ENCODE assay signal across 26 cellular contexts in the genomic region with DNA sequence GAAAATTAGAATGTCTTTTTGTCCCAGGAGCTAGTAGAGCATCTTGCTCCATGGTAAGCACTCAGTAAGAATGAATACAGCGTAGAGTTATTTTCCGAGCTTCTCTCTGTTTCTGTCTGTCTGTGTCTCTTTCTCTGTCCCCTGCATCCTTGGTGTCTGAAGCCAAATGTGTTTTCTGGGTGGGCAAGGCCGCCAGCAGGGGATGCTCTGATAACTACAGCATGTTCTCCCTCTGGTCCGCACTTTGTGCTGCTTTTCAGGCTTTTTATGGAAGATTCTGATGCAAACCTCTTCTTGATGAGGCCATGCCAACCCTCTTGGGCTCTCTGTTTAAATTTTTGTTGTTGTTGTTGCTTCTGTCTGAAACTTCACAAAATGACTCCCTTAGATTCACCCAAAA.
A peak's percentile ranks its signal among the peaks of the same experiment; 100 is the strongest.
DNase-seq lines count a peak whose midpoint lies in the region; ATAC-seq and TF ChIP-seq lines count a peak whose summit lies in the region.
"Had no signal": no experiment of that assay in that cellular context is flagged by ENCODE, and none has a peak within 500 bp of the region (broad histone marks: within the 10 kb centered on the region; RNA-seq: fewer than 3 reads in every experiment).

No MANE protein-coding gene starts in this region.

- H2BK12ac ChIP-seq in mesenchymal stem cell (ENCODE audit: low read length in 2 of 2), result no peak overlapping the region

- H2AK5ac ChIP-seq in mesenchymal stem cell (ENCODE audit: low read length, severe bottlenecking), result no peak overlapping the region

- no peak overlapping the region for H4K91ac ChIP-seq in mesenchymal stem cell (ENCODE audit: low read length)

- H3K9me3 Mint-ChIP-seq in GM23338 (peaks cover 9% of the 10 kb centered on the region), WTC11 (peaks cover 3% of the 10 kb centered on the region)

- POLR2A ChIA-PET in WTC11 (lab: Charles Lee), result no interaction called here

- no peaks in the 10 kb centered on the region for H4K20me1 ChIP-seq in GM23338 (replicated peaks; ENCODE audit: insufficient read depth)

- H3K9me3 ChIP-seq in BE2C (no peaks in the 10 kb centered on the region), mesenchymal stem cell (ENCODE audit: control insufficient read depth, low read length) (peaks cover 6% of the 10 kb centered on the region)
- H3K9me3 ChIP-seq: body of pancreas, psoas muscle, sigmoid colon had no signal

- TF ChIP-seq CTCF in BE2C (IDR thresholded peaks at IDR 0.05; ENCODE audit: low read depth, low read length) (peak; percentile 33), GM23338 (conservative IDR thresholded peaks at IDR 0.05; ENCODE audit: low read depth in 2 of 2) (peak; percentile 30 to 62), WTC11 (IDR thresholded peaks at IDR 0.05) (no peak)

- 99% methylated on average over 4 of the region's 4 CpGs for WGBS in mesenchymal stem cell

- H3K27ac Mint-ChIP-seq in GM23338 (no peak overlapping the region), WTC11 (no peak overlapping the region; the same call in 1 of the 2 replicates)
- H3K27ac Mint-ChIP-seq: activated naive CD8-positive, alpha-beta T cell treated with anti-CD3 and anti-CD28 coated beads, Interleukin-2, amount 50 U/mL, for 24 hours; dendritic cell treated with granulocyte-macrophage colony-stimulating factor and Interleukin-4, amounts not matched to agents 40 ng/mL and 50 ng/mL, for 4 days; naive thymus-derived CD8-positive, alpha-beta T cell had no signal

- H3K4me1 ChIP-seq in BE2C (no peaks in the 10 kb centered on the region; the same call in 1 of the 2 replicates), GM23338 (ENCODE audit: insufficient read depth) (no peaks in the 10 kb centered on the region), mesenchymal stem cell (ENCODE audit: control insufficient read depth, insufficient read depth, low read depth, low read length) (peaks cover 13% of the 10 kb centered on the region)
- H3K4me1 ChIP-seq: body of pancreas, heart left ventricle, psoas muscle, sigmoid colon, tibial artery had no signal

- H3K18ac ChIP-seq in mesenchymal stem cell (ENCODE audit: low read depth in 1 of 2, low read length in 2 of 2), result peak overlapping the region in 1 of 2 experiments; percentile 28

- ATAC-seq in GM23338, result peak; percentile 28; the same call in 1 of the 3 replicates
- peak; percentile 41 for ATAC-seq in WTC11
- ATAC-seq: activated naive CD8-positive, alpha-beta T cell treated with anti-CD3 and anti-CD28 coated beads, Interleukin-2, amount 50 U/mL, for 24 hours; body of pancreas; heart left ventricle; naive thymus-derived CD8-positive, alpha-beta T cell; psoas muscle had no signal

- H3K79me1 ChIP-seq in mesenchymal stem cell (replicated peaks; ENCODE audit: low read length, poor library complexity, severe bottlenecking), result no peaks in the 10 kb centered on the region

- H3K27me3 ChIP-seq in BE2C (no peaks in the 10 kb centered on the region), GM23338 (ENCODE audit: insufficient read depth) (no peaks in the 10 kb centered on the region), mesenchymal stem cell (ENCODE audit: control insufficient read depth in 1 of 2, insufficient read depth in 1 of 2, low read length in 2 of 2) (no peaks in the 10 kb centered on the region)
- H3K27me3 ChIP-seq: body of pancreas, heart left ventricle, sigmoid colon had no signal

- no peak overlapping the region for H2BK5ac ChIP-seq in mesenchymal stem cell (ENCODE audit: low read depth, low read length, poor library complexity, severe bottlenecking)

- CTCF ChIA-PET in WTC11 (lab: Charles Lee), result interaction anchor here (0.6 to 1.5 kb wide), 5 partner anchors 53 to 140 kb away, joined by 3 to 10 read pairs (median 5); no protein-coding TSS in a partner anchor

- H3K4me3 Mint-ChIP-seq in GM23338 (no peak overlapping the region), WTC11 (no peak overlapping the region)
- H3K4me3 Mint-ChIP-seq: activated naive CD8-positive, alpha-beta T cell treated with anti-CD3 and anti-CD28 coated beads, Interleukin-2, amount 50 U/mL, for 24 hours; dendritic cell treated with granulocyte-macrophage colony-stimulating factor and Interleukin-4, amounts not matched to agents 40 ng/mL and 50 ng/mL, for 4 days; naive thymus-derived CD8-positive, alpha-beta T cell had no signal

- H2BK120ac ChIP-seq in mesenchymal stem cell (ENCODE audit: low read depth, low read length), result no peak overlapping the region

- H3K4me1 Mint-ChIP-seq in GM23338 (peaks cover 7% of the 10 kb centered on the region), WTC11 (peaks cover 13% of the 10 kb centered on the region)
- H3K4me1 Mint-ChIP-seq: activated naive CD8-positive, alpha-beta T cell treated with anti-CD3 and anti-CD28 coated beads, Interleukin-2, amount 50 U/mL, for 24 hours; naive thymus-derived CD8-positive, alpha-beta T cell had no signal

- no peaks in the 10 kb centered on the region for H3F3A ChIP-seq in GM23338 (replicated peaks; ENCODE audit: low read depth)

- H3K4me3 ChIP-seq in BE2C (ENCODE audit: low read depth, low read length) (no peak overlapping the region), GM23338 (no peak overlapping the region), mesenchymal stem cell (ENCODE audit: insufficient read depth in 1 of 2, low read depth in 1 of 2, low read length in 2 of 2) (no peak overlapping the region)
- H3K4me3 ChIP-seq: body of pancreas, heart left ventricle, psoas muscle, sigmoid colon, tibial artery had no signal

- H3K14ac ChIP-seq in mesenchymal stem cell (ENCODE audit: low read length in 2 of 2), result no peak overlapping the region

- H3K27ac ChIP-seq in GM23338 (ENCODE audit: low read depth) (no peak overlapping the region), mesenchymal stem cell (ENCODE audit: low read length, poor library complexity, severe bottlenecking) (no peak overlapping the region)
- H3K27ac ChIP-seq: body of pancreas, heart left ventricle, psoas muscle, sigmoid colon, tibial artery had no signal

- H3K27me3 Mint-ChIP-seq in GM23338 (ENCODE audit: insufficient read depth, low read depth, poor library complexity), result peaks cover 4% of the 10 kb centered on the region
- no peaks in the 10 kb centered on the region for H3K27me3 Mint-ChIP-seq in WTC11 (ENCODE audit: low read depth)
- H3K27me3 Mint-ChIP-seq: activated naive CD8-positive, alpha-beta T cell treated with anti-CD3 and anti-CD28 coated beads, Interleukin-2, amount 50 U/mL, for 24 hours; dendritic cell treated with granulocyte-macrophage colony-stimulating factor and Interleukin-4, amounts not matched to agents 40 ng/mL and 50 ng/mL, for 4 days; naive thymus-derived CD8-positive, alpha-beta T cell had no signal

- no peak overlapping the region for H3K23ac ChIP-seq in mesenchymal stem cell (ENCODE audit: low read length in 2 of 2)

- H3K36me3 ChIP-seq in BE2C (no peaks in the 10 kb centered on the region), GM23338 (ENCODE audit: insufficient read depth) (no peaks in the 10 kb centered on the region; the same call in 1 of the 2 replicates), mesenchymal stem cell (ENCODE audit: control insufficient read depth in 1 of 2, insufficient read depth in 2 of 2, low read depth in 1 of 2, low read length in 2 of 2) (peaks cover 0 to 7% of the 10 kb centered on the region in 2 experiments)
- H3K36me3 ChIP-seq: heart left ventricle, sigmoid colon, tibial artery had no signal

- H3K4me2 ChIP-seq in GM23338, result no peak overlapping the region
- no peak overlapping the region for H3K4me2 ChIP-seq in mesenchymal stem cell (ENCODE audit: low read length, poor library complexity, severe bottlenecking)

- peak overlapping the region; percentile 88 for H3K9ac ChIP-seq in mesenchymal stem cell (ENCODE audit: low read length)

- no peak overlapping the region for H3K4ac ChIP-seq in mesenchymal stem cell (ENCODE audit: low read depth in 1 of 2, low read length in 2 of 2)

- H2BK15ac ChIP-seq in mesenchymal stem cell (ENCODE audit: low read depth, poor library complexity, severe bottlenecking), result no peak overlapping the region

- H4K8ac ChIP-seq in mesenchymal stem cell (ENCODE audit: low read length), result no peak overlapping the region

- peaks cover 3% of the 10 kb centered on the region; the same call in 1 of the 2 replicates for H3K9me2 ChIP-seq in GM23338 (ENCODE audit: insufficient read depth)

- DNase-seq in BE2C, result no peak
- DNase-seq in GM23338 (ENCODE audit: low spot score), result peak; percentile 20
- no peak for DNase-seq in WTC11 (ENCODE audit: low spot score)
- DNase-seq in mesenchymal stem cell, result no peak
- DNase-seq in C1 segment of cervical spinal cord (lab: John Stamatoyannopoulos, UW), result no peak
- no peak for DNase-seq in NCI-H748 (lab: John Stamatoyannopoulos, UW; ENCODE audit: unreplicated experiment)
- no peak for DNase-seq in SW480 (ENCODE audit: low spot score)
- DNase-seq in Ammon's horn (ENCODE audit: low spot score), result no peak
- DNase-seq: activated naive CD4-positive, alpha-beta T cell; activated naive CD8-positive, alpha-beta T cell treated with anti-CD3 and anti-CD28 coated beads, Interleukin-2, amount 50 U/mL, for 24 hours; body of pancreas; DMS79; foreskin fibroblast; heart left ventricle; Kasumi-1; kidney; midbrain; naive thymus-derived CD8-positive, alpha-beta T cell; NCI-H748 treated with DMSO at 0.1 percent for 48 hours; psoas muscle; SIG-M5; sigmoid colon; stimulated activated CD4-positive, alpha-beta T cell treated with anti-CD3 and anti-CD28 coated beads, Interleukin-4, amount 100 ng/mL, for 4 hours; SW 1271; tibial artery had no signal

- peak overlapping the region; percentile 52; the same call in 1 of the 2 replicates for H2AFZ ChIP-seq in GM23338
- H2AFZ ChIP-seq in mesenchymal stem cell (ENCODE audit: low read depth, low read length), result no peak overlapping the region

- H3K36me3 Mint-ChIP-seq in GM23338 (ENCODE audit: low read depth) (peaks cover 1% of the 10 kb centered on the region; the same call in 2 of the 3 replicates), WTC11 (peaks cover 2% of the 10 kb centered on the region)

- H3K79me2 ChIP-seq in GM23338 (replicated peaks; ENCODE audit: insufficient read depth), result no peaks in the 10 kb centered on the region

TF ChIP-seq in WTC11, 78 proteins besides CTCF, POLR2A, EP300 and RAD21 (continues in another document):
- TF ChIP-seq CBFB (CRISPR knock-in tag; IDR thresholded peaks at IDR 0.05; ENCODE audit: low read depth) (no peak), ZNF232 (CRISPR knock-in tag; IDR thresholded peaks at IDR 0.05) (no peak)
- TF ChIP-seq, protein P1, sequence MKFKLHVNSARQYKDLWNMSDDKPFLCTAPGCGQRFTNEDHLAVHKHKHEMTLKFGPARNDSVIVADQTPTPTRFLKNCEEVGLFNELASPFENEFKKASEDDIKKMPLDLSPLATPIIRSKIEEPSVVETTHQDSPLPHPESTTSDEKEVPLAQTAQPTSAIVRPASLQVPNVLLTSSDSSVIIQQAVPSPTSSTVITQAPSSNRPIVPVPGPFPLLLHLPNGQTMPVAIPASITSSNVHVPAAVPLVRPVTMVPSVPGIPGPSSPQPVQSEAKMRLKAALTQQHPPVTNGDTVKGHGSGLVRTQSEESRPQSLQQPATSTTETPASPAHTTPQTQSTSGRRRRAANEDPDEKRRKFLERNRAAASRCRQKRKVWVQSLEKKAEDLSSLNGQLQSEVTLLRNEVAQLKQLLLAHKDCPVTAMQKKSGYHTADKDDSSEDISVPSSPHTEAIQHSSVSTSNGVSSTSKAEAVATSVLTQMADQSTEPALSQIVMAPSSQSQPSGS (CRISPR knock-in tag; IDR thresholded peaks at IDR 0.05; ENCODE audit: borderline replicate concordance, low read depth), result no peak
